Comparison of ENCODE assay signal across 17 cellular contexts in genomic region chr13:110285991-110286923, GRCh38. TPM values are rescaled to one million over a fixed set of nuclear protein-coding genes. Genes with fewer than 3 reads are reported as not detected.
DNase-seq lines count a peak whose midpoint lies in the region; ATAC-seq and TF ChIP-seq lines count a peak whose summit lies in the region.
"Had no signal": no experiment of that assay in that cellular context is flagged by ENCODE, and none has a peak within 500 bp of the region (broad histone marks: within the 10 kb centered on the region; RNA-seq: fewer than 3 reads in every experiment).

No MANE protein-coding gene starts in this region.

- H3K36me3 Mint-ChIP-seq in osteocyte (ENCODE audit: unreplicated experiment) = peaks cover 58% of the 10 kb centered on the region

- H3K27me3 ChIP-seq in SJSA1 (replicated peaks) = no peaks in the 10 kb centered on the region
- H3K27me3 ChIP-seq in esophagus squamous epithelium = no peaks in the 10 kb centered on the region
- no peaks in the 10 kb centered on the region for H3K27me3 ChIP-seq in tibial artery

- no peaks in the 10 kb centered on the region for H3K27me3 Mint-ChIP-seq in osteocyte (ENCODE audit: unreplicated experiment)

- ATAC-seq in HG03135 (IDR thresholded peaks at IDR 0.05; ENCODE audit: unreplicated experiment) = no peak
- ATAC-seq: activated CD4-positive, alpha-beta T cell treated with anti-CD3 and anti-CD28 coated beads for 36 hours; activated naive CD4-positive, alpha-beta T cell treated with anti-CD3 and anti-CD28 coated beads, Interleukin-2, amount 50 U/mL, for 72 hours; effector memory CD8-positive, alpha-beta T cell had no signal

- peak in 1 of 2 experiments; percentile 48 for DNase-seq in SJSA1 (ENCODE audit: low read depth in 1 of 2, low spot score in 2 of 2)
- DNase-seq in esophagus squamous epithelium (lab: John Stamatoyannopoulos, UW) = no peak
- DNase-seq in osteocyte (ENCODE audit: extremely low spot score, unreplicated experiment) = peak; percentile 80
- no peak for DNase-seq in tibial artery
- no peak for DNase-seq in iPS-NIHi7 (ENCODE audit: extremely low spot score)
- no peak for DNase-seq in Ammon's horn (ENCODE audit: low spot score)
- DNase-seq: activated CD4-positive, alpha-beta T cell treated with anti-CD3 and anti-CD28 coated beads for 36 hours; CD4-positive, alpha-beta T cell; DMS 273 treated with DMSO at 0.1 percent for 48 hours; effector memory CD8-positive, alpha-beta T cell; NCI-H1092 treated with DMSO at 0.1 percent for 48 hours; NCI-H2081; NCI-H82 had no signal

- TF ChIP-seq POLR2A in esophagus squamous epithelium (IDR thresholded peaks at IDR 0.05) = no peak

- no peaks in the 10 kb centered on the region for H3K9me3 ChIP-seq in SJSA1 (replicated peaks)
- H3K9me3 ChIP-seq in esophagus squamous epithelium = no peaks in the 10 kb centered on the region
- no peaks in the 10 kb centered on the region for H3K9me3 ChIP-seq in tibial artery

- whole genome bisulfite sequencing in esophagus squamous epithelium, 2 donors = 65 to 73% methylated on average over 10 to 15 of the region's 15 CpGs

- H3K27ac Mint-ChIP-seq in osteocyte (ENCODE audit: unreplicated experiment) = peak overlapping the region; percentile 98
- H3K27ac Mint-ChIP-seq: activated CD4-positive, alpha-beta T cell treated with anti-CD3 and anti-CD28 coated beads for 36 hours; activated naive CD4-positive, alpha-beta T cell treated with anti-CD3 and anti-CD28 coated beads, Interleukin-2, amount 50 U/mL, for 72 hours; CD4-positive, alpha-beta T cell; effector memory CD8-positive, alpha-beta T cell had no signal

- H3K4me1 Mint-ChIP-seq in osteocyte (ENCODE audit: unreplicated experiment) = peaks cover 81% of the 10 kb centered on the region
- H3K4me1 Mint-ChIP-seq: activated CD4-positive, alpha-beta T cell treated with anti-CD3 and anti-CD28 coated beads for 36 hours had no signal

- H3K4me3 ChIP-seq in SJSA1 (no peak overlapping the region), esophagus squamous epithelium (no peak overlapping the region), tibial artery (peak overlapping the region in 1 of 2 donors; percentile 2)

- no peaks in the 10 kb centered on the region for H3K9me3 Mint-ChIP-seq in osteocyte (ENCODE audit: unreplicated experiment)
- H3K9me3 Mint-ChIP-seq: CD4-positive, alpha-beta T cell; effector memory CD8-positive, alpha-beta T cell; neural crest cell had no signal

- TF ChIP-seq CTCF in esophagus squamous epithelium (IDR thresholded peaks at IDR 0.05) = no peak
- no peak for TF ChIP-seq CTCF in osteocyte (IDR thresholded peaks at IDR 0.05)
- no peak for TF ChIP-seq CTCF in tibial artery (IDR thresholded peaks at IDR 0.05)

- H3K4me3 Mint-ChIP-seq in osteocyte (ENCODE audit: unreplicated experiment) = no peak overlapping the region
- H3K4me3 Mint-ChIP-seq: activated CD4-positive, alpha-beta T cell treated with anti-CD3 and anti-CD28 coated beads for 36 hours; CD4-positive, alpha-beta T cell; effector memory CD8-positive, alpha-beta T cell; neural crest cell had no signal

- intact Hi-C loops in esophagus squamous epithelium (cut with DNase I) (no loop called here), tibial artery (cut with DNase I; ENCODE audit: low total_unique reads) (no loop called here)

- H3K36me3 ChIP-seq in SJSA1 = peaks cover 19% of the 10 kb centered on the region
- no peaks in the 10 kb centered on the region for H3K36me3 ChIP-seq in esophagus squamous epithelium
- H3K36me3 ChIP-seq in tibial artery = peaks cover 8 to 9% (median 8%) of the 10 kb centered on the region in 3 donors

- peak overlapping the region; percentile 58 for H3K27ac ChIP-seq in SJSA1
- H3K27ac ChIP-seq in esophagus squamous epithelium = peak overlapping the region in 3 of 4 donors; percentile 31 to 66 (median 61)
- peak overlapping the region; percentile 57 to 70 for H3K27ac ChIP-seq in tibial artery

- H3K4me1 ChIP-seq in SJSA1 (replicated peaks) = peaks cover 45% of the 10 kb centered on the region
- peaks cover 0 to 44% (median 8%) of the 10 kb centered on the region in 3 donors for H3K4me1 ChIP-seq in esophagus squamous epithelium
- H3K4me1 ChIP-seq in tibial artery = peaks cover 0 to 95% (median 47%) of the 10 kb centered on the region in 4 donors

RNA-seq across cellular contexts. Expression of gene COL4A1, which starts 20.7 kb away (rescaled TPM):
- 489 and 591 TPM in 2 replicates for total RNA-seq in SJSA1 (2014; rRNA removed; shearing (Covaris generic))
- total RNA-seq in esophagus squamous epithelium (10 to 100 TPM in 3 of 4 donors, 1 to 10 TPM in 1; 8.9 to 97.1 (median 40.2) TPM), osteocyte (3,181 and 3,589 TPM in 2 replicates)
- total RNA-seq: activated CD8-positive, alpha-beta memory T cell treated with anti-CD3 and anti-CD28 coated beads for 36 hours had no signal

RNA-seq across cellular contexts. Expression of gene COL4A2, which starts 20.8 kb away (rescaled TPM):
- total RNA-seq in SJSA1 (2014; rRNA removed; shearing (Covaris generic)) = 677 and 741 TPM in 2 replicates
- total RNA-seq in esophagus squamous epithelium (100 to 1,000 TPM in 1 of 4 donors, 10 to 100 TPM in 3; 11.9 to 102 (median 43.5) TPM), osteocyte (2,001 and 2,067 TPM in 2 replicates)
- total RNA-seq: activated CD4-positive, alpha-beta T cell treated with anti-CD3 and anti-CD28 coated beads for 36 hours; activated CD8-positive, alpha-beta memory T cell treated with anti-CD3 and anti-CD28 coated beads for 36 hours; CD4-positive, alpha-beta T cell had no signal
